In genomic region chr3:47890832-47891620, GRCh38 we compare ENCODE assay signal across 1 cellular context.
TF ChIP-seq lines count a peak whose summit lies in the region.

No MANE protein-coding gene starts in this region.

TF ChIP-seq in WTC11, 78 proteins besides CTCF, POLR2A, EP300 and RAD21 (continued from another document):
- TF ChIP-seq ARID4B (CRISPR knock-in tag; IDR thresholded peaks at IDR 0.05; ENCODE audit: borderline replicate concordance) (no peak), GTF2I (CRISPR knock-in tag; conservative IDR thresholded peaks at IDR 0.05) (no peak), OVOL2 (CRISPR knock-in tag; IDR thresholded peaks at IDR 0.05; ENCODE audit: borderline replicate concordance) (no peak), NR3C1 (CRISPR knock-in tag; conservative IDR thresholded peaks at IDR 0.05; ENCODE audit: low read depth) (no peak), ERG (CRISPR knock-in tag; IDR thresholded peaks at IDR 0.05) (no peak), IRF2 (CRISPR knock-in tag; IDR thresholded peaks at IDR 0.05; ENCODE audit: borderline replicate concordance, low read depth) (no peak), CDX4 (CRISPR knock-in tag; IDR thresholded peaks at IDR 0.05; ENCODE audit: borderline replicate concordance) (no peak), SMAD3 (CRISPR knock-in tag; IDR thresholded peaks at IDR 0.05; ENCODE audit: borderline replicate concordance) (no peak), TCF7 (CRISPR knock-in tag; IDR thresholded peaks at IDR 0.05; ENCODE audit: low read depth) (no peak), PRRX2 (CRISPR knock-in tag; IDR thresholded peaks at IDR 0.05) (no peak), KAT7 (CRISPR knock-in tag; IDR thresholded peaks at IDR 0.05; ENCODE audit: borderline replicate concordance) (no peak)
